In genomic region chr1:108816049-108816882, GRCh38 we compare ENCODE assay signal across 8 cellular contexts. TPM values are rescaled to one million over a fixed set of nuclear protein-coding genes. Genes with fewer than 3 reads are reported as not detected.
A peak's percentile ranks its signal among the peaks of the same experiment; 100 is the strongest.
DNase-seq lines count a peak whose midpoint lies in the region; ATAC-seq and TF ChIP-seq lines count a peak whose summit lies in the region.

No MANE protein-coding gene starts in this region.

- H3K27me3 ChIP-seq in RWPE2 (ENCODE audit: insufficient read depth, poor library complexity, severe bottlenecking) (no peaks in the 10 kb centered on the region), mucosa of stomach (ENCODE audit: control insufficient read depth, insufficient read depth, low read length) (no peaks in the 10 kb centered on the region), aorta (ENCODE audit: control insufficient read depth in 1 of 2, insufficient read depth in 2 of 2, low read length in 1 of 2) (no peaks in the 10 kb centered on the region)

- H3K9me3 ChIP-seq in RWPE2 (ENCODE audit: severe bottlenecking) (no peaks in the 10 kb centered on the region), mucosa of stomach (ENCODE audit: control insufficient read depth, low read length) (no peaks in the 10 kb centered on the region), aorta (ENCODE audit: control insufficient read depth, low read length) (no peaks in the 10 kb centered on the region)

- peak overlapping the region; percentile 52 for H3K9ac ChIP-seq in mucosa of stomach (ENCODE audit: low read length)

- 10 to 12% methylated on average over 12 of the region's 12 CpGs for WGBS in aorta, 2 donors

- H3K36me3 Mint-ChIP-seq in activated CD4-positive, alpha-beta memory T cell treated with anti-CD3 and anti-CD28 coated beads, Interleukin-2, amount 10 ng/mL, durations not matched to agents 7 days and 5 days (ENCODE audit: low read depth): peaks cover 3% of the 10 kb centered on the region

- H3K4me1 Mint-ChIP-seq in activated CD4-positive, alpha-beta memory T cell treated with anti-CD3 and anti-CD28 coated beads, Interleukin-2, amount 10 ng/mL, durations not matched to agents 7 days and 5 days: no peaks in the 10 kb centered on the region

- no peak overlapping the region for H3K27ac Mint-ChIP-seq in activated CD4-positive, alpha-beta memory T cell treated with anti-CD3 and anti-CD28 coated beads, Interleukin-2, amount 10 ng/mL, durations not matched to agents 7 days and 5 days

- TF ChIP-seq CTCF in RWPE2 (IDR thresholded peaks at IDR 0.05; ENCODE audit: poor library complexity, severe bottlenecking): no peak

- DNase-seq in HPDE6-E6E7 (ENCODE audit: extremely low spot score) (peak; percentile 65), RWPE2 (ENCODE audit: low spot score) (no peak), fibroblast of gingiva (ENCODE audit: low read depth) (peak; percentile 92), aorta (peak; percentile 84), 8988T (no peak)
- no peak for DNase-seq in activated CD4-positive, alpha-beta memory T cell treated with anti-CD3 and anti-CD28 coated beads, Interleukin-2, amount 10 ng/mL, durations not matched to agents 7 days and 5 days

- H3K27ac ChIP-seq in RWPE2 (ENCODE audit: poor library complexity, severe bottlenecking) (no peak overlapping the region), aorta (ENCODE audit: low read depth in 1 of 2, low read length in 2 of 2) (peak overlapping the region; percentile 83 to 94)

- H3K36me3 ChIP-seq in RWPE2 (ENCODE audit: low read depth): no peaks in the 10 kb centered on the region
- H3K36me3 ChIP-seq in mucosa of stomach (ENCODE audit: control insufficient read depth, insufficient read depth, low read length): no peaks in the 10 kb centered on the region
- H3K36me3 ChIP-seq in aorta (ENCODE audit: control insufficient read depth in 1 of 2, insufficient read depth in 2 of 2, low read length in 1 of 2): peaks cover 0 to 1% of the 10 kb centered on the region in 2 donors

- CTCF ChIA-PET in activated CD4-positive, alpha-beta memory T cell treated with anti-CD3 and anti-CD28 coated beads, Interleukin-2, amount 10 ng/mL, durations not matched to agents 7 days and 5 days (lab: Charles Lee): interaction anchor here (4.8 kb wide), 1 partner anchor 12 kb away, joined by 26 read pairs; no protein-coding TSS in a partner anchor

- intact Hi-C loops in aorta (cut with DNase I): loop anchor here in 1 of 2 donors (2.0 kb wide), 1 partner anchor 69 kb away; the partner anchor contains the start of gene STXBP3

- ATAC-seq in RWPE2 (ENCODE audit: low read depth): peak; percentile 84
- ATAC-seq in aorta (ENCODE audit: low FRiP score): peak; percentile 92
- no peak for ATAC-seq in HG03135 (IDR thresholded peaks at IDR 0.05; ENCODE audit: unreplicated experiment)

- POLR2A ChIA-PET in activated CD4-positive, alpha-beta memory T cell treated with anti-CD3 and anti-CD28 coated beads, Interleukin-2, amount 10 ng/mL, durations not matched to agents 7 days and 5 days (lab: Charles Lee): interaction anchor here (1.3 kb wide), 1 partner anchor 9 kb away, joined by 3 read pairs; no protein-coding TSS in a partner anchor

- H3K4me1 ChIP-seq in RWPE2 (ENCODE audit: insufficient read depth, poor library complexity, severe bottlenecking) (peaks cover 10% of the 10 kb centered on the region), mucosa of stomach (ENCODE audit: control insufficient read depth, insufficient read depth, low read length) (peaks cover 9% of the 10 kb centered on the region), aorta (ENCODE audit: control insufficient read depth in 1 of 2, insufficient read depth in 2 of 2, low read length in 2 of 2) (peaks cover 1 to 3% of the 10 kb centered on the region in 2 donors)

- H3K4me3 ChIP-seq in RWPE2 (ENCODE audit: severe bottlenecking) (no peak overlapping the region), mucosa of stomach (ENCODE audit: low read length) (no peak overlapping the region), aorta (ENCODE audit: low read length in 2 of 2) (peak overlapping the region in 1 of 2 donors; percentile 76)

- H3K4me3 Mint-ChIP-seq in activated CD4-positive, alpha-beta memory T cell treated with anti-CD3 and anti-CD28 coated beads, Interleukin-2, amount 10 ng/mL, durations not matched to agents 7 days and 5 days: no peak overlapping the region

- no peaks in the 10 kb centered on the region for H3K9me3 Mint-ChIP-seq in activated CD4-positive, alpha-beta memory T cell treated with anti-CD3 and anti-CD28 coated beads, Interleukin-2, amount 10 ng/mL, durations not matched to agents 7 days and 5 days

- H3K27me3 Mint-ChIP-seq in activated CD4-positive, alpha-beta memory T cell treated with anti-CD3 and anti-CD28 coated beads, Interleukin-2, amount 10 ng/mL, durations not matched to agents 7 days and 5 days: peaks cover 7% of the 10 kb centered on the region

RNA-seq across cellular contexts. Expression of gene AKNAD1, which starts 40.6 kb away (rescaled TPM):
- under 1 TPM in 1 of 2 donors, not detected in 1; 0.72 TPM for total RNA-seq in aorta
- not detected for polyA plus RNA-seq in aorta
- not detected for total RNA-seq in activated CD4-positive, alpha-beta memory T cell treated with anti-CD3 and anti-CD28 coated beads, Interleukin-2, amount 10 ng/mL, durations not matched to agents 7 days and 5 days

Comparison
In these comparisons a context has a peak if more than half of its experiments do, and no peak if none do; other contexts are left out.
1. DNase-seq: peak in HPDE6-E6E7 (single experiment), fibroblast of gingiva (single experiment) and aorta (2 of 2); none in RWPE2 (single experiment), 8988T (single experiment) and activated CD4-positive, alpha-beta memory T cell treated with anti-CD3 and anti-CD28 coated beads, Interleukin-2, amount 10 ng/mL, durations not matched to agents 7 days and 5 days (single experiment).